8 cellular contexts compared by ENCODE assay signal in genomic region chr10:12350925-12351324, GRCh38. TPM values are rescaled to one million over a fixed set of nuclear protein-coding genes. Genes with fewer than 3 reads are reported as not detected.
DNase-seq lines count a peak whose midpoint lies in the region; ATAC-seq, FAIRE-seq and TF ChIP-seq lines count a peak whose summit lies in the region.

No MANE protein-coding gene starts in this region.

- TF ChIP-seq POLR2A in stomach (IDR thresholded peaks at IDR 0.05) = no peak

- no peaks in the 10 kb centered on the region for H3K9me2 ChIP-seq in SK-N-SH

- H3K4me1 ChIP-seq in SK-N-SH (ENCODE audit: control insufficient read depth in 1 of 2, insufficient read depth in 2 of 2, low read depth in 1 of 2, low read length in 1 of 2) (peaks cover 0 to 10% of the 10 kb centered on the region in 2 experiments; a peak in 1 of 4 replicates), kidney (ENCODE audit: control insufficient read depth in 1 of 2, insufficient read depth in 1 of 2, low read depth in 1 of 2, low read length in 2 of 2) (peaks cover 0 to 15% of the 10 kb centered on the region in 2 donors), stomach (peaks cover 12 to 35% (median 29%) of the 10 kb centered on the region in 4 donors)

- CTCF ChIA-PET in SK-N-SH (lab: Yijun Ruan, JAX) = interaction anchor here (0.7 to 1.3 kb wide), 2 partner anchors 306 to 1186 kb away, joined by 3 to 5 read pairs; no protein-coding TSS in a partner anchor

- 78% methylated on average over 9 of the region's 9 CpGs for WGBS in SK-N-SH (ENCODE audit: low lambda C conversion rate)
- 12 to 30% (median 20%) methylated on average over 9 of the region's 9 CpGs for whole genome bisulfite sequencing in stomach, 5 donors

- no peak for TF ChIP-seq CTCF in SK-N-SH (IDR thresholded peaks at IDR 0.05)
- TF ChIP-seq CTCF in kidney (IDR thresholded peaks at IDR 0.05; ENCODE audit: borderline replicate concordance, extremely low read depth, insufficient read depth) = no peak
- TF ChIP-seq CTCF in stomach (IDR thresholded peaks at IDR 0.05) = no peak

- H3K4me3 ChIP-seq in SK-N-SH (ENCODE audit: low read depth in 2 of 2, low read length in 1 of 2) (peak overlapping the region; percentile 68 to 86), kidney (ENCODE audit: low read length in 2 of 2) (peak overlapping the region; percentile 73 to 84), stomach (peak overlapping the region; percentile 75 to 84 (median 80))

- no peak for ATAC-seq in SK-N-SH treated with all-trans-retinoic acid at 6 μM for 48 hours
- ATAC-seq in HG02885 (IDR thresholded peaks at IDR 0.05; ENCODE audit: poor library complexity, unreplicated experiment) = no peak

- no peak overlapping the region; the same call in 1 of the 2 replicates for H2AFZ ChIP-seq in SK-N-SH (ENCODE audit: low read depth)

- intact Hi-C loops in activated T-helper 1 cell treated with anti-CD3 and anti-CD28 coated beads, Interleukin-12 subunit alpha, Interleukin-12 subunit beta, Interleukin-2, Interleukin-4 antibody, amounts not matched to agents 30 ng/mL and 10 ng/mL and 1 ng/mL, durations not matched to agents 14 hours and 24 hours and 36 hours (cut with micrococcal nuclease) = loop anchor here (1.0 kb wide), 4 partner anchors 15 to 305 kb away; no protein-coding TSS in a partner anchor
- intact Hi-C loops in kidney (cut with DNase I) = no loop called here
- intact Hi-C loops in stomach (cut with DNase I; ENCODE audit: low total_unique reads) = no loop called here

- no peaks in the 10 kb centered on the region for H3K36me3 Mint-ChIP-seq in activated T-helper 1 cell treated with anti-CD3 and anti-CD28 coated beads, Interleukin-12 subunit alpha, Interleukin-12 subunit beta, Interleukin-2, Interleukin-4 antibody, amounts not matched to agents 30 ng/mL and 10 ng/mL and 1 ng/mL, durations not matched to agents 14 hours and 24 hours and 36 hours (ENCODE audit: low read depth)

- DNase-seq in SK-N-SH = no peak
- no peak for DNase-seq in activated T-helper 1 cell treated with anti-CD3 and anti-CD28 coated beads, Interleukin-12 subunit alpha, Interleukin-12 subunit beta, Interleukin-2, Interleukin-4 antibody, amounts not matched to agents 30 ng/mL and 10 ng/mL and 1 ng/mL, durations not matched to agents 14 hours and 24 hours and 36 hours (ENCODE audit: low spot score)
- no peak for DNase-seq in kidney
- no peak for DNase-seq in stomach
- no peak for DNase-seq in NCI-H1694 (lab: John Stamatoyannopoulos, UW)
- DNase-seq in GDM1 (lab: John Stamatoyannopoulos, UW) = no peak

- peaks cover 10% of the 10 kb centered on the region for H3F3A ChIP-seq in SK-N-SH (replicated peaks; ENCODE audit: insufficient read depth)

- peak overlapping the region; percentile 90 for H3K4me3 Mint-ChIP-seq in activated T-helper 1 cell treated with anti-CD3 and anti-CD28 coated beads, Interleukin-12 subunit alpha, Interleukin-12 subunit beta, Interleukin-2, Interleukin-4 antibody, amounts not matched to agents 30 ng/mL and 10 ng/mL and 1 ng/mL, durations not matched to agents 14 hours and 24 hours and 36 hours

- peaks cover 31% of the 10 kb centered on the region for H3K4me1 Mint-ChIP-seq in activated T-helper 1 cell treated with anti-CD3 and anti-CD28 coated beads, Interleukin-12 subunit alpha, Interleukin-12 subunit beta, Interleukin-2, Interleukin-4 antibody, amounts not matched to agents 30 ng/mL and 10 ng/mL and 1 ng/mL, durations not matched to agents 14 hours and 24 hours and 36 hours (ENCODE audit: low read depth)

- no peaks in the 10 kb centered on the region for H3K9me3 ChIP-seq in SK-N-SH
- H3K9me3 ChIP-seq in kidney (ENCODE audit: control insufficient read depth in 1 of 2, low read length in 2 of 2) = no peaks in the 10 kb centered on the region
- H3K9me3 ChIP-seq in stomach = no peaks in the 10 kb centered on the region

- POLR2A ChIA-PET in SK-N-SH (lab: Yijun Ruan, JAX) = no interaction called here

- no peak for TF ChIP-seq EP300 in SK-N-SH (IDR thresholded peaks at IDR 0.05; ENCODE audit: borderline replicate concordance in 1 of 2, low read depth in 1 of 2, low read length in 1 of 2)
- TF ChIP-seq EP300 in stomach (IDR thresholded peaks at IDR 0.05) = no peak

- no peak for TF ChIP-seq RAD21 in SK-N-SH (IDR thresholded peaks at IDR 0.05; ENCODE audit: low read length)

- H3K27me3 ChIP-seq in SK-N-SH (ENCODE audit: insufficient read depth) (no peaks in the 10 kb centered on the region), stomach (peaks cover 0 to 38% (median 9%) of the 10 kb centered on the region in 3 donors)

- H3K27ac Mint-ChIP-seq in activated T-helper 1 cell treated with anti-CD3 and anti-CD28 coated beads, Interleukin-12 subunit alpha, Interleukin-12 subunit beta, Interleukin-2, Interleukin-4 antibody, amounts not matched to agents 30 ng/mL and 10 ng/mL and 1 ng/mL, durations not matched to agents 14 hours and 24 hours and 36 hours = peak overlapping the region; percentile 89

- H3K4me2 ChIP-seq in SK-N-SH = peak overlapping the region; percentile 92

- no peaks in the 10 kb centered on the region for H3K9me3 Mint-ChIP-seq in activated T-helper 1 cell treated with anti-CD3 and anti-CD28 coated beads, Interleukin-12 subunit alpha, Interleukin-12 subunit beta, Interleukin-2, Interleukin-4 antibody, amounts not matched to agents 30 ng/mL and 10 ng/mL and 1 ng/mL, durations not matched to agents 14 hours and 24 hours and 36 hours

- H3K27me3 Mint-ChIP-seq in activated T-helper 1 cell treated with anti-CD3 and anti-CD28 coated beads, Interleukin-12 subunit alpha, Interleukin-12 subunit beta, Interleukin-2, Interleukin-4 antibody, amounts not matched to agents 30 ng/mL and 10 ng/mL and 1 ng/mL, durations not matched to agents 14 hours and 24 hours and 36 hours (ENCODE audit: insufficient read depth) = peaks cover 59% of the 10 kb centered on the region

- H3K9ac ChIP-seq in SK-N-SH (peak overlapping the region; percentile 67; the same call in 1 of the 2 replicates), kidney (ENCODE audit: low read length in 2 of 2) (no peak overlapping the region)

- H3K36me3 ChIP-seq in SK-N-SH (replicated peaks in 1 of 2; ENCODE audit: control insufficient read depth in 1 of 2, insufficient read depth in 2 of 2, low read length in 1 of 2) (no peaks in the 10 kb centered on the region), kidney (ENCODE audit: control insufficient read depth in 1 of 2, insufficient read depth in 2 of 2, low read length in 2 of 2) (no peaks in the 10 kb centered on the region), stomach (no peaks in the 10 kb centered on the region)

- H3K27ac ChIP-seq in SK-N-SH (ENCODE audit: low read depth in 2 of 2, low read length in 1 of 2) = no peak overlapping the region
- no peak overlapping the region for H3K27ac ChIP-seq in kidney (ENCODE audit: low read depth in 2 of 2, low read length in 2 of 2)
- peak overlapping the region in 3 of 5 donors; percentile 70 to 95 (median 95) for H3K27ac ChIP-seq in stomach

- H4K20me1 ChIP-seq in SK-N-SH (ENCODE audit: insufficient read depth) = 0 out of 2 replicates have a peak, but pooled peaks cover 3% of the 10 kb centered on the region

- no peaks in the 10 kb centered on the region for H3K79me2 ChIP-seq in SK-N-SH (ENCODE audit: insufficient read depth)

- FAIRE-seq in kidney (lab: Jason Lieb, UNC) = no peak

TF ChIP-seq in SK-N-SH, 30 proteins besides CTCF, POLR2A, EP300 and RAD21 (continues in another document):
- TF ChIP-seq, protein P1, sequence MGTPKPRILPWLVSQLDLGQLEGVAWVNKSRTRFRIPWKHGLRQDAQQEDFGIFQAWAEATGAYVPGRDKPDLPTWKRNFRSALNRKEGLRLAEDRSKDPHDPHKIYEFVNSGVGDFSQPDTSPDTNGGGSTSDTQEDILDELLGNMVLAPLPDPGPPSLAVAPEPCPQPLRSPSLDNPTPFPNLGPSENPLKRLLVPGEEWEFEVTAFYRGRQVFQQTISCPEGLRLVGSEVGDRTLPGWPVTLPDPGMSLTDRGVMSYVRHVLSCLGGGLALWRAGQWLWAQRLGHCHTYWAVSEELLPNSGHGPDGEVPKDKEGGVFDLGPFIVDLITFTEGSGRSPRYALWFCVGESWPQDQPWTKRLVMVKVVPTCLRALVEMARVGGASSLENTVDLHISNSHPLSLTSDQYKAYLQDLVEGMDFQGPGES (IDR thresholded peaks at IDR 0.05; ENCODE audit: low read depth, low read length) = no peak
- TF ChIP-seq YY1 (IDR thresholded peaks at IDR 0.05; ENCODE audit: low read depth) (no peak), MXI1 (IDR thresholded peaks at IDR 0.05; ENCODE audit: low read depth, low read length) (no peak), POLR2AphosphoS5 (IDR thresholded peaks at IDR 0.05; ENCODE audit: low read depth, low read length) (no peak), GABPA (IDR thresholded peaks at IDR 0.05; ENCODE audit: low read depth) (no peak), FOSL2 (IDR thresholded peaks at IDR 0.05; ENCODE audit: borderline replicate concordance, low read depth) (no peak), GATA2 (CRISPR knock-in tag; IDR thresholded peaks at IDR 0.05) (no peak)

TF ChIP-seq in SK-N-SH treated with all-trans-retinoic acid at 6 μM for 48 hours, 23 proteins besides CTCF, POLR2A, EP300 and RAD21:
- TF ChIP-seq SNAI2 (CRISPR knock-in tag; IDR thresholded peaks at IDR 0.05) = no peak
- TF ChIP-seq TCF4 (CRISPR knock-in tag; IDR thresholded peaks at IDR 0.05; ENCODE audit: borderline replicate concordance) = no peak
- no peak for TF ChIP-seq ISL1 (CRISPR knock-in tag; IDR thresholded peaks at IDR 0.05)
- no peak for TF ChIP-seq ESRRG (CRISPR knock-in tag; IDR thresholded peaks at IDR 0.05)
- no peak for TF ChIP-seq ZNF565 (CRISPR knock-in tag; conservative IDR thresholded peaks at IDR 0.05; ENCODE audit: low read depth)

RNA-seq across cellular contexts. Expression of gene CAMK1D, which starts 1.6 kb away (rescaled TPM):
- polyA plus RNA-seq in SK-N-SH (2012; rRNA removed) (4.1 TPM in 2 replicates), kidney (ENCODE audit: insufficient read depth, low read depth, low replicate concordance) (1.1 TPM), stomach (1 to 10 TPM; 1.4 to 2.0 (median 1.9) TPM)
- 3.8 and 4.6 TPM in 2 replicates for polyA plus RNA-seq in SK-N-SH (2012; cell fraction: cytosol; rRNA removed)
- polyA plus RNA-seq in SK-N-SH (2012; cell fraction: nucleus; rRNA removed) = 5.2 and 6.1 TPM in 2 replicates
- 6.8 and 7.4 TPM in 2 replicates for total RNA-seq in activated T-helper 1 cell treated with anti-CD3 and anti-CD28 coated beads, Interleukin-12 subunit alpha, Interleukin-12 subunit beta, Interleukin-2, Interleukin-4 antibody, amounts not matched to agents 30 ng/mL and 10 ng/mL and 1 ng/mL, durations not matched to agents 14 hours and 24 hours and 36 hours
- total RNA-seq in kidney (13.7 TPM), stomach (10 to 100 TPM in 1 of 5 donors, 1 to 10 TPM in 4; 3.1 to 26.9 (median 7.7) TPM)

Comparison
In these comparisons a context has a peak if more than half of its experiments do, and no peak if none do; other contexts are left out.
1. H3K27ac ChIP-seq: peak in stomach (3 of 5); none in SK-N-SH (0 of 2) and kidney (0 of 2).
2. Peak in every context shown above with its lines, with median percentiles within 50 percentile points of each other: H3K4me3 ChIP-seq.